Comparison of ENCODE assay signal across 13 cellular contexts in the genomic region with DNA sequence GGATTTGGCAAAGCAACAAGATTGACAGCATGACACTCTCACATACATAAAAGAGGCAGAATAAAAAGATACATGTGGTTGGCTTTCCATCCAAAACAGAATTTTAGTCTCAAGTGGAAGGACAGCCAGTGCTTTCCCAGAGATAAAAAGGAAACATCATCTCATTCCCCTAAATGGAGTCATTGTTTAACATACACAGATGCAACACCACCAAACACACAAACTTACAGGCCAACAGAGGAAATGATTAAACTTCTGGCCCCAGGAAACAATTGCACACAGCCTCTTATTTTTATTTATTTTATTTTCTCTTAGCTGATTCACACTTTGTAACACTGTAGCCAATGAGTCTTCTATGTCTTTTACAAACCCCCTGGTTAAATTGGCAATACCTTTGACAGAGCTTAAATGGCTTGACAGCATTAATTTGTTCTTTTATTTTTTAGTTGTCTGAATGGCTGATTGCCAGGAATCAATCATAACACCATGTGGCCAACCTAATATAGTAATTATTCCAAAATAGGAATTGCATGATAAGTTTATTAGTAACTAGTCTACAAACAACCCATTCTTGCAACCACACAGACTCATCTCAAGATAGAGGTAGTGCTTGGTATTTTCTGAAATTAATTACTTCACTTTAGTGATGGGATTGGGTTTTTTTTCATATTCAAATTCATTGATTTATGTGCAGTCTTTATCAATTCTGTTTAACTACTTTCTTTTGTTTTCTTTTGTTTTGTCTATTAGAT.
DNase-seq lines count a peak whose midpoint lies in the region; ATAC-seq and TF ChIP-seq lines count a peak whose summit lies in the region.
"Had no signal": no experiment of that assay in that cellular context is flagged by ENCODE, and none has a peak within 500 bp of the region (broad histone marks: within the 10 kb centered on the region; RNA-seq: fewer than 3 reads in every experiment).

No MANE protein-coding gene starts in this region.

- H3K27me3 Mint-ChIP-seq in neural crest cell (ENCODE audit: low read depth): no peaks in the 10 kb centered on the region
- H3K27me3 Mint-ChIP-seq: naive B cell had no signal

- peak; percentile 74 for DNase-seq in EH (ENCODE audit: low read depth)
- peak; percentile 23 for DNase-seq in NCI-H226
- peak; percentile 67 for DNase-seq in fibroblast of gingiva (ENCODE audit: low read depth)
- DNase-seq in neural crest cell (ENCODE audit: low read depth, low spot score): no peak
- no peak for DNase-seq in RWPE1 (ENCODE audit: low spot score)
- DNase-seq in hippocampal formation (lab: John Stamatoyannopoulos, UW): no peak
- no peak for DNase-seq in activated effector memory CD4-positive, alpha-beta T cell treated with Interleukin-2 at 50 U/mL for 16 hours
- DNase-seq: effector memory CD4-positive, alpha-beta T cell; Karpas-422; naive B cell; NCI-H2227 treated with DMSO at 0.1 percent for 48 hours had no signal

- ATAC-seq in GM18868 (IDR thresholded peaks at IDR 0.05; ENCODE audit: unreplicated experiment): no peak
- ATAC-seq: WTC11 had no signal

- H3K27ac Mint-ChIP-seq in neural crest cell (ENCODE audit: unreplicated experiment): peak overlapping the region; percentile 87
- H3K27ac Mint-ChIP-seq: naive B cell, WTC11 had no signal

- peak overlapping the region; percentile 54 for H3K4me3 Mint-ChIP-seq in neural crest cell
- H3K4me3 Mint-ChIP-seq: naive B cell, WTC11 had no signal

- TF ChIP-seq CTCF in neural crest cell (conservative IDR thresholded peaks at IDR 0.05): no peak
- TF ChIP-seq CTCF in RWPE1 (conservative IDR thresholded peaks at IDR 0.05; ENCODE audit: low read depth): no peak

- POLR2A ChIA-PET in RWPE1 (lab: Yijun Ruan, JAX; ENCODE audit: low non-redundant PET): no interaction called here

- H3K4me1 Mint-ChIP-seq in neural crest cell: peaks cover 16% of the 10 kb centered on the region
- H3K4me1 Mint-ChIP-seq: naive B cell had no signal

- H3K27ac ChIP-seq in RWPE1: no peak overlapping the region

- CTCF ChIA-PET in RWPE1 (lab: Yijun Ruan, JAX): no interaction called here

- no peaks in the 10 kb centered on the region for H3K9me3 Mint-ChIP-seq in neural crest cell

- peaks cover 5% of the 10 kb centered on the region for H3K36me3 Mint-ChIP-seq in neural crest cell (ENCODE audit: low read depth)
- H3K36me3 Mint-ChIP-seq: naive B cell had no signal

Comparison
In these comparisons a context has a peak if more than half of its experiments do, and no peak if none do; other contexts are left out.
1. DNase-seq: peak in EH (single experiment), NCI-H226 (single experiment) and fibroblast of gingiva (single experiment); none in neural crest cell (single experiment), RWPE1 (single experiment), hippocampal formation (0 of 2) and activated effector memory CD4-positive, alpha-beta T cell treated with Interleukin-2 at 50 U/mL for 16 hours (single experiment).